In the genomic region with DNA sequence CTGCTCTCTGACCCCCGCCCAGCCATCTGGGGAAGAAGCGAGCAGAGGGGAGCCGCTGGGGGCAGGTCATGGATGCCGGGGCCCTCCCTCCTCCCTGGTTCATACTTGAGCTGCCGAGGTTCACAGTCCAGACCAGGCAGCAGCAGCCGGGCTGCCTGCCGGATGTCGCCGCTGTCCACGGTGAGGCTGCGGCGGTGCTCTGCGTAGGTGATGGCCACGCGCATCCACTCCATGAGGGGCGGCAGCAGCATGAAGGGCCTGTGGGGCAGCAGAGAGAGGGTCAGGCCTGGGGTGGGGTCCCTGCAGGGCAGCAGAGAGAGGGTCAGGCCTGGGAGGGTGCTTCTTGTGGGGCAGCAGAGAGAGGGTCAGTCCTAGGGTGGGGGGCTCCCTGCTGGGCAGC, we compare ENCODE assay signal across 33 cellular contexts.
"Had no signal": no experiment of that assay in that cellular context is flagged by ENCODE, and none has a peak within 500 bp of the region (broad histone marks: within the 10 kb centered on the region; RNA-seq: fewer than 3 reads in every experiment).

No MANE protein-coding gene starts in this region.

- H3K27me3 ChIP-seq: brain microvascular endothelial cell had no signal

- H3K36me3 Mint-ChIP-seq: activated naive CD8-positive, alpha-beta T cell; T-cell; WTC11 had no signal

- H3K27ac ChIP-seq: brain microvascular endothelial cell, coronary artery, dorsolateral prefrontal cortex had no signal

- H3K4me1 Mint-ChIP-seq: endodermal cell had no signal

- H3K27ac Mint-ChIP-seq: activated CD8-positive, alpha-beta T cell treated with anti-CD3 and anti-CD28 coated beads for 36 hours; activated naive CD8-positive, alpha-beta T cell; activated T-helper 17 cell treated with anti-CD3 and anti-CD28 coated beads, Interleukin-2, amount 50 U/mL, for 72 hours; dendritic cell treated with granulocyte-macrophage colony-stimulating factor and Interleukin-4, amounts not matched to agents 40 ng/mL and 50 ng/mL, for 4 days; endodermal cell; T-cell; T-helper 1 cell treated with Interleukin-12 subunit alpha and Interleukin-12 subunit beta and Interleukin-4 antibody, amounts not matched to agents 30 μg/mL and 1 μg/mL, for 36 hours; T-helper 2 cell treated with Interferon-gamma antibody and Interleukin-4, amounts not matched to agents 5 μg/mL and 100 μg/mL, for 36 hours; WTC11 had no signal

- DNase-seq: activated CD4-positive, alpha-beta T cell treated with anti-CD3 and anti-CD28 coated beads for 1 hour; activated CD4-positive, alpha-beta T cell treated with anti-CD3 and anti-CD28 coated beads for 4 hours; activated CD4-positive, alpha-beta T cell treated with anti-CD3 and anti-CD28 coated beads, Interleukin-2, amount 50 U/mL, for 1 hour; activated CD4-positive, alpha-beta T cell treated with anti-CD3 and anti-CD28 coated beads, Interleukin-2, amount 50 U/mL, for 48 hours; activated CD8-positive, alpha-beta memory T cell treated with anti-CD3 and anti-CD28 coated beads for 24 hours; activated CD8-positive, alpha-beta T cell treated with anti-CD3 and anti-CD28 coated beads for 36 hours; activated effector memory CD4-positive, alpha-beta T cell treated with Interleukin-2 at 50 U/mL for 16 hours; activated gamma-delta T cell treated with Interleukin-2 at 50 U/mL for 16 hours; activated naive CD4-positive, alpha-beta T cell treated with anti-CD3 and anti-CD28 coated beads, Interleukin-2, amount 50 U/mL, for 16 hours; activated naive CD4-positive, alpha-beta T cell treated with Interleukin-2 at 50 U/mL for 16 hours; activated T-cell treated with anti-CD3 and anti-CD28 coated beads, Interleukin-2, amount 50 U/mL, for 4 hours; amniotic stem cell; anterior cingulate cortex; brain microvascular endothelial cell; dorsolateral prefrontal cortex; effector memory CD4-positive, alpha-beta T cell; endodermal cell; foreskin fibroblast; SW 1271; T-cell; T1000 had no signal

- FAIRE-seq: astrocyte, bronchial epithelial cell, frontal cortex had no signal

- H3K9me3 Mint-ChIP-seq: activated CD8-positive, alpha-beta T cell treated with anti-CD3 and anti-CD28 coated beads for 36 hours; activated T-cell treated with anti-CD3 and anti-CD28 coated beads, Interleukin-2, amount 50 U/mL, for 4 hours; activated T-helper 17 cell treated with anti-CD3 and anti-CD28 coated beads, Interleukin-2, amount 50 U/mL, for 72 hours; central memory CD8-positive, alpha-beta T cell; dendritic cell treated with granulocyte-macrophage colony-stimulating factor and Interleukin-4, amounts not matched to agents 40 ng/mL and 50 ng/mL, for 4 days; endodermal cell; T-cell; T-helper 1 cell treated with Interleukin-12 subunit alpha and Interleukin-12 subunit beta and Interleukin-4 antibody, amounts not matched to agents 30 μg/mL and 1 μg/mL, for 36 hours; T-helper 2 cell treated with Interferon-gamma antibody and Interleukin-4, amounts not matched to agents 5 μg/mL and 100 μg/mL, for 36 hours; WTC11 had no signal

- H3K27me3 Mint-ChIP-seq: central memory CD8-positive, alpha-beta T cell had no signal

- ATAC-seq: activated CD8-positive, alpha-beta T cell treated with anti-CD3 and anti-CD28 coated beads for 36 hours; activated T-cell treated with anti-CD3 and anti-CD28 coated beads, Interleukin-2, amount 50 U/mL, for 4 hours; activated T-helper 17 cell treated with anti-CD3 and anti-CD28 coated beads, Interleukin-2, amount 50 U/mL, for 72 hours; esophagus mucosa; T-cell; WTC11 had no signal
